In genomic region chr11:39990413-39990812, GRCh38 we compare ENCODE assay signal across 26 cellular contexts.
DNase-seq lines count a peak whose midpoint lies in the region; ATAC-seq and TF ChIP-seq lines count a peak whose summit lies in the region.
"Had no signal": no experiment of that assay in that cellular context is flagged by ENCODE, and none has a peak within 500 bp of the region (broad histone marks: within the 10 kb centered on the region; RNA-seq: fewer than 3 reads in every experiment).

No MANE protein-coding gene starts in this region.

- H3K79me2 ChIP-seq in GM23338 (replicated peaks; ENCODE audit: insufficient read depth) = no peaks in the 10 kb centered on the region
- H3K79me2 ChIP-seq in smooth muscle cell (ENCODE audit: low read depth) = no peaks in the 10 kb centered on the region

- H3K27me3 Mint-ChIP-seq in GM23338 (ENCODE audit: insufficient read depth, low read depth, poor library complexity) (peaks cover 3% of the 10 kb centered on the region), mesothelial cell of epicardium (ENCODE audit: low read depth) (no peaks in the 10 kb centered on the region)
- H3K27me3 Mint-ChIP-seq: activated CD4-positive, alpha-beta memory T cell treated with anti-CD3 and anti-CD28 coated beads, Interleukin-2, amount 10 ng/mL, durations not matched to agents 7 days and 5 days had no signal

- H3K4me2 ChIP-seq in GM23338 (0 out of 2 replicates have a peak overlapping the region, but pooled peaks have one; percentile 25), smooth muscle cell (peak overlapping the region; percentile 86)

- ATAC-seq in GM23338 (no peak), HG02852 (IDR thresholded peaks at IDR 0.05; ENCODE audit: unreplicated experiment) (no peak)
- ATAC-seq: K562 had no signal

- TF ChIP-seq CTCF in GM23338 (conservative IDR thresholded peaks at IDR 0.05; ENCODE audit: low read depth in 2 of 2) (no peak), mesothelial cell of epicardium (IDR thresholded peaks at IDR 0.05; ENCODE audit: unreplicated experiment) (no peak), smooth muscle cell (IDR thresholded peaks at IDR 0.05; ENCODE audit: borderline replicate concordance, insufficient read depth, poor library complexity, severe bottlenecking) (no peak), GM10248 (IDR thresholded peaks at IDR 0.05; ENCODE audit: control extremely low read depth, extremely low read depth, low read depth, missing control alignments) (no peak)

- H2AFZ ChIP-seq in GM23338 = peak overlapping the region; percentile 82
- H2AFZ ChIP-seq in smooth muscle cell (ENCODE audit: low read depth) = peak overlapping the region; percentile 91

- H4K20me1 ChIP-seq in GM23338 (replicated peaks; ENCODE audit: insufficient read depth) (no peaks in the 10 kb centered on the region), smooth muscle cell (ENCODE audit: low read depth) (no peaks in the 10 kb centered on the region)

- CTCF ChIA-PET in GM10248 (lab: Yijun Ruan, JAX) = no interaction called here

- H3K27ac Mint-ChIP-seq in GM23338 (no peak overlapping the region), mesothelial cell of epicardium (peak overlapping the region; percentile 91)
- H3K27ac Mint-ChIP-seq: activated CD4-positive, alpha-beta memory T cell treated with anti-CD3 and anti-CD28 coated beads, Interleukin-2, amount 10 ng/mL, durations not matched to agents 7 days and 5 days had no signal

- H3K27me3 ChIP-seq in GM23338 (ENCODE audit: insufficient read depth) (no peaks in the 10 kb centered on the region), smooth muscle cell (ENCODE audit: low read depth) (no peaks in the 10 kb centered on the region)
- H3K27me3 ChIP-seq: SJCRH30, stomach, tibial nerve had no signal

- no peak overlapping the region for H3K27ac ChIP-seq in GM23338 (ENCODE audit: low read depth)
- peak overlapping the region; percentile 28 for H3K27ac ChIP-seq in smooth muscle cell (ENCODE audit: low read depth)
- H3K27ac ChIP-seq: SJCRH30, tibial nerve had no signal

- no peak overlapping the region for H3K9ac ChIP-seq in smooth muscle cell (ENCODE audit: low read depth)

- H3K4me1 Mint-ChIP-seq in GM23338 (peaks cover 4% of the 10 kb centered on the region; the same call in 2 of the 3 replicates), mesothelial cell of epicardium (peaks cover 12% of the 10 kb centered on the region)
- H3K4me1 Mint-ChIP-seq: activated CD4-positive, alpha-beta memory T cell treated with anti-CD3 and anti-CD28 coated beads, Interleukin-2, amount 10 ng/mL, durations not matched to agents 7 days and 5 days; CD14-positive monocyte had no signal

- no peak overlapping the region for H3K4me3 ChIP-seq in GM23338
- peak overlapping the region; percentile 33 for H3K4me3 ChIP-seq in smooth muscle cell
- H3K4me3 ChIP-seq: K562, SJCRH30, stomach, tibial nerve had no signal

- H3K9me2 ChIP-seq in GM23338 (ENCODE audit: insufficient read depth) = no peaks in the 10 kb centered on the region

- H3K36me3 Mint-ChIP-seq in GM23338 (ENCODE audit: low read depth) (no peaks in the 10 kb centered on the region), mesothelial cell of epicardium (peaks cover 12% of the 10 kb centered on the region)
- H3K36me3 Mint-ChIP-seq: CD14-positive monocyte had no signal

- H3K36me3 ChIP-seq in GM23338 (ENCODE audit: insufficient read depth) (no peaks in the 10 kb centered on the region), smooth muscle cell (ENCODE audit: low read depth) (no peaks in the 10 kb centered on the region)
- H3K36me3 ChIP-seq: SJCRH30, stomach, tibial nerve had no signal

- POLR2A ChIA-PET in GM10248 (lab: Yijun Ruan, JAX) = no interaction called here

- H3K4me1 ChIP-seq in GM23338 (ENCODE audit: insufficient read depth) = no peaks in the 10 kb centered on the region
- H3K4me1 ChIP-seq in smooth muscle cell (ENCODE audit: low read depth) = no peaks in the 10 kb centered on the region
- H3K4me1 ChIP-seq: SJCRH30, stomach, tibial nerve had no signal

- DNase-seq in GM23338 (ENCODE audit: low spot score) = peak; percentile 2
- DNase-seq in glomerular visceral epithelial cell (ENCODE audit: extremely low spot score) = peak; percentile 3
- no peak for DNase-seq in mesothelial cell of epicardium (ENCODE audit: low spot score in 2 of 2, unreplicated experiment in 2 of 2)
- no peak for DNase-seq in smooth muscle cell (lab: John Stamatoyannopoulos, UW; ENCODE audit: unreplicated experiment)
- no peak for DNase-seq in GM03348 (ENCODE audit: low spot score)
- DNase-seq in amygdala (lab: John Stamatoyannopoulos, UW) = no peak
- no peak for DNase-seq in GM10248 (ENCODE audit: extremely low spot score)
- DNase-seq: activated CD4-positive, alpha-beta memory T cell treated with anti-CD3 and anti-CD28 coated beads, Interleukin-2, amount 10 ng/mL, durations not matched to agents 7 days and 5 days; activated CD4-positive, alpha-beta T cell treated with anti-CD3 and anti-CD28 coated beads for 1 hour; activated CD8-positive, alpha-beta memory T cell treated with anti-CD3 and anti-CD28 coated beads, Interleukin-2, amount 50 U/mL, for 48 hours; activated naive CD4-positive, alpha-beta T cell treated with anti-CD3 and anti-CD28 coated beads, Interleukin-2, amount 50 U/mL, for 16 hours; effector CD4-positive, alpha-beta T cell; glutamatergic neuron; H7; NCI-H2029 treated with DMSO at 0.1 percent for 48 hours; NCI-H345; nucleus accumbens; SJCRH30; stimulated activated CD4-positive, alpha-beta T cell treated with anti-CD3 and anti-CD28 coated beads, Interleukin-1b, Interleukin-23, amount 100 ng/mL, for 48 hours; stimulated activated CD8-positive, alpha-beta memory T cell treated with anti-CD3 and anti-CD28 coated beads, Interleukin-4, amount 100 ng/mL, for 48 hours; stomach; T-helper 1 cell had no signal

- H3K9me3 Mint-ChIP-seq in GM23338 (peaks cover 19% of the 10 kb centered on the region), mesothelial cell of epicardium (peaks cover 35% of the 10 kb centered on the region)

- H3K9me3 ChIP-seq in smooth muscle cell (replicated peaks; ENCODE audit: low read depth) = no peaks in the 10 kb centered on the region
- H3K9me3 ChIP-seq: SJCRH30 had no signal

- H3F3A ChIP-seq in GM23338 (replicated peaks; ENCODE audit: low read depth) = no peaks in the 10 kb centered on the region
- no peaks in the 10 kb centered on the region for H3F3A ChIP-seq in smooth muscle cell (ENCODE audit: low read depth)

- no peak overlapping the region for H3K4me3 Mint-ChIP-seq in GM23338
- H3K4me3 Mint-ChIP-seq in mesothelial cell of epicardium = peak overlapping the region; percentile 47
- H3K4me3 Mint-ChIP-seq: activated CD4-positive, alpha-beta memory T cell treated with anti-CD3 and anti-CD28 coated beads, Interleukin-2, amount 10 ng/mL, durations not matched to agents 7 days and 5 days; CD14-positive monocyte had no signal

- WGBS in smooth muscle cell (ENCODE audit: low lambda C conversion rate) = 2% methylated on average over 6 of the region's 6 CpGs

TF ChIP-seq in GM23338, 12 proteins besides CTCF, POLR2A, EP300 and RAD21 (continues in another document):
- TF ChIP-seq ZNF331 (CRISPR knock-in tag; IDR thresholded peaks at IDR 0.05; ENCODE audit: low read depth) (no peak), STAT1 (IDR thresholded peaks at IDR 0.05; ENCODE audit: unreplicated experiment) (no peak), ZNF114 (CRISPR knock-in tag; IDR thresholded peaks at IDR 0.05) (no peak), CREB1 (CRISPR knock-in tag; IDR thresholded peaks at IDR 0.05; ENCODE audit: low read depth) (no peak)

Comparison
In these comparisons a context has a peak if more than half of its experiments do, and no peak if none do; other contexts are left out.
1. DNase-seq: peak in GM23338 (single experiment) and glomerular visceral epithelial cell (single experiment); none in mesothelial cell of epicardium (0 of 2), smooth muscle cell (single experiment), GM03348 (single experiment), amygdala (0 of 56) and GM10248 (single experiment).